ENCODE assay signal across 15 cellular contexts in genomic region chr1:165290143-165290542, GRCh38.
DNase-seq lines count a peak whose midpoint lies in the region; TF ChIP-seq lines count a peak whose summit lies in the region.
"Had no signal": no experiment of that assay in that cellular context is flagged by ENCODE, and none has a peak within 500 bp of the region (broad histone marks: within the 10 kb centered on the region; RNA-seq: fewer than 3 reads in every experiment).

No MANE protein-coding gene starts in this region.

- H3K4me3 Mint-ChIP-seq in glutamatergic neuron (ENCODE audit: unreplicated experiment): no peak overlapping the region

- H3K27ac Mint-ChIP-seq in glutamatergic neuron (ENCODE audit: unreplicated experiment): no peak overlapping the region

- H3K4me3 ChIP-seq in BE2C (ENCODE audit: low read depth, low read length) (no peak overlapping the region), HEK293 (ENCODE audit: low read depth, low read length) (no peak overlapping the region), H7 (ENCODE audit: insufficient read depth, low read depth, low read length) (no peak overlapping the region)

- no peak for DNase-seq in BE2C
- peak; percentile 14 for DNase-seq in SHP77 treated with DMSO at 0.1 percent for 48 hours (lab: John Stamatoyannopoulos, UW)
- DNase-seq in glutamatergic neuron: no peak
- no peak for DNase-seq in cortex of kidney (lab: John Stamatoyannopoulos, UW)
- DNase-seq in OCI-M1 (lab: John Stamatoyannopoulos, UW): no peak
- DNase-seq in H7: no peak
- no peak for DNase-seq in NAMALWA (ENCODE audit: low spot score)
- DNase-seq: activated CD4-positive, alpha-beta T cell treated with anti-CD3 and anti-CD28 coated beads for 4 hours; activated effector memory CD4-positive, alpha-beta T cell treated with Interleukin-2 at 50 U/mL for 16 hours; C1 segment of cervical spinal cord; caudate nucleus; MM.1S; stimulated activated CD4-positive, alpha-beta T cell treated with anti-CD3 and anti-CD28 coated beads, Interleukin-4, amount 100 ng/mL, for 4 hours; stimulated activated naive CD8-positive, alpha-beta T cell treated with anti-CD3 and anti-CD28 coated beads, Interleukin-15, Interleukin-2, amounts not matched to agents 100 U/mL and 50 U/mL, for 24 hours had no signal

- H3K4me1 ChIP-seq in BE2C (no peaks in the 10 kb centered on the region), HEK293 (ENCODE audit: control insufficient read depth, insufficient read depth, low read length) (peaks cover 12% of the 10 kb centered on the region)

- no peaks in the 10 kb centered on the region for H3K36me3 ChIP-seq in BE2C
- no peaks in the 10 kb centered on the region for H3K36me3 ChIP-seq in HEK293 (ENCODE audit: control insufficient read depth in 2 of 2, insufficient read depth in 1 of 2, low read length in 2 of 2)
- no peaks in the 10 kb centered on the region for H3K36me3 ChIP-seq in H7 (replicated peaks; ENCODE audit: control insufficient read depth, insufficient read depth, low read length)

- H3K9me3 Mint-ChIP-seq in glutamatergic neuron (ENCODE audit: unreplicated experiment): peaks cover 6% of the 10 kb centered on the region

- TF ChIP-seq CTCF in BE2C (IDR thresholded peaks at IDR 0.05; ENCODE audit: low read depth, low read length) (peak; percentile 8; the same call in 1 of the 2 replicates), HEK293 (tag by site-specific recombination; IDR thresholded peaks at IDR 0.05) (no peak), glutamatergic neuron (IDR thresholded peaks at IDR 0.05; ENCODE audit: partially characterized antibody, unreplicated experiment) (peak; percentile 10)

- H3K27ac ChIP-seq in HEK293 (ENCODE audit: extremely low read depth, low read depth, low read length): no peak overlapping the region

- H3K27me3 Mint-ChIP-seq in glutamatergic neuron (ENCODE audit: unreplicated experiment): peaks cover 13% of the 10 kb centered on the region

- CTCF ChIA-PET in HEK293 (lab: Yijun Ruan, JAX): interaction anchor here (2.1 kb wide), 1 partner anchor 32 kb away, joined by 7 read pairs; no protein-coding TSS in a partner anchor

- peaks cover 17% of the 10 kb centered on the region for H3K4me1 Mint-ChIP-seq in glutamatergic neuron (ENCODE audit: low read depth, unreplicated experiment)

- H3K27me3 ChIP-seq in BE2C (peaks cover 6% of the 10 kb centered on the region; the same call in 1 of the 2 replicates), H7 (ENCODE audit: control insufficient read depth, insufficient read depth, low read length) (no peaks in the 10 kb centered on the region)

- POLR2A ChIA-PET in HEK293 (lab: Yijun Ruan, JAX): no interaction called here

- peaks cover 9% of the 10 kb centered on the region for H3K36me3 Mint-ChIP-seq in glutamatergic neuron (ENCODE audit: unreplicated experiment)

- H3K9me3 ChIP-seq in BE2C: no peaks in the 10 kb centered on the region
- no peaks in the 10 kb centered on the region for H3K9me3 ChIP-seq in HEK293 (ENCODE audit: control insufficient read depth, insufficient read depth, low read depth, low read length)

TF ChIP-seq in HEK293, 187 proteins besides CTCF, POLR2A, EP300 and RAD21:
- TF ChIP-seq ELK4 (IDR thresholded peaks at IDR 0.05; ENCODE audit: borderline replicate concordance, low read depth, low read length) (no peak), ZNF621 (tag by site-specific recombination; IDR thresholded peaks at IDR 0.05) (no peak), ZNF350 (tag by site-specific recombination; IDR thresholded peaks at IDR 0.05) (no peak), ZNF670 (tag by site-specific recombination; IDR thresholded peaks at IDR 0.05; ENCODE audit: low read depth) (no peak), ZNF580 (tag by site-specific recombination; IDR thresholded peaks at IDR 0.05) (no peak), ZBTB21 (tag by site-specific recombination; IDR thresholded peaks at IDR 0.05) (no peak), SETDB1 (IDR thresholded peaks at IDR 0.05; ENCODE audit: insufficient read length, low read length) (peak; percentile 65), SCRT2 (tag by site-specific recombination; IDR thresholded peaks at IDR 0.05) (no peak), ZSCAN16 (tag by site-specific recombination; IDR thresholded peaks at IDR 0.05) (no peak)
